ENCODE assay signal across 17 cellular contexts in genomic region chrX:63656871-63657580, GRCh38.
DNase-seq lines count a peak whose midpoint lies in the region; ATAC-seq, FAIRE-seq and TF ChIP-seq lines count a peak whose summit lies in the region.
"Had no signal": no experiment of that assay in that cellular context is flagged by ENCODE, and none has a peak within 500 bp of the region (broad histone marks: within the 10 kb centered on the region; RNA-seq: fewer than 3 reads in every experiment).

No MANE protein-coding gene starts in this region.

- 52 to 56% methylated on average over 5 of the region's 5 CpGs for WGBS in heart right ventricle, 2 donors

- H3K27ac Mint-ChIP-seq in activated CD4-positive, alpha-beta T cell treated with anti-CD3 and anti-CD28 coated beads, Interleukin-2, amount 10 ng/mL, durations not matched to agents 24 days and 14 days = no peak overlapping the region
- no peak overlapping the region for H3K27ac Mint-ChIP-seq in naive thymus-derived CD8-positive, alpha-beta T cell

- H3K36me3 Mint-ChIP-seq in activated CD4-positive, alpha-beta T cell treated with anti-CD3 and anti-CD28 coated beads, Interleukin-2, amount 10 ng/mL, durations not matched to agents 24 days and 14 days (ENCODE audit: low read depth) = peaks cover 18% of the 10 kb centered on the region
- peaks cover 8 to 79% (median 47%) of the 10 kb centered on the region in 3 donors for H3K36me3 Mint-ChIP-seq in naive thymus-derived CD8-positive, alpha-beta T cell

- DNase-seq in activated CD4-positive, alpha-beta T cell treated with anti-CD3 and anti-CD28 coated beads, Interleukin-2, amount 10 ng/mL, durations not matched to agents 24 days and 14 days = peak; percentile 4
- no peak for DNase-seq in activated CD4-positive, alpha-beta T cell treated with anti-CD3 and anti-CD28 coated beads, Interleukin-2, amount 50 U/mL, for 48 hours
- DNase-seq in ascending aorta (ENCODE audit: low spot score in 2 of 2) (peak in 1 of 2 donors; percentile 73), heart right ventricle (peak in 1 of 2 donors; percentile 4), urothelium cell line (ENCODE audit: low spot score) (peak; percentile 49), head of caudate nucleus (no peak)
- DNase-seq in naive thymus-derived CD8-positive, alpha-beta T cell = no peak
- DNase-seq: activated CD4-positive, alpha-beta T cell treated with anti-CD3 and anti-CD28 coated beads, Interleukin-2, amount 50 U/mL, for 4 hours; activated gamma-delta T cell; naive B cell; NCI-H2171; right lobe of liver had no signal

- H3K4me1 ChIP-seq in ascending aorta (peaks cover 4 to 6% of the 10 kb centered on the region in 2 donors), heart right ventricle (peaks cover 0 to 28% (median 12%) of the 10 kb centered on the region in 9 donors)
- H3K4me1 ChIP-seq: right lobe of liver, suprapubic skin had no signal

- H3K9me3 ChIP-seq in ascending aorta = no peaks in the 10 kb centered on the region
- H3K9me3 ChIP-seq in heart right ventricle = no peaks in the 10 kb centered on the region
- H3K9me3 ChIP-seq: esophagus muscularis mucosa, right lobe of liver, suprapubic skin had no signal

- POLR2A ChIA-PET in naive thymus-derived CD8-positive, alpha-beta T cell (lab: Charles Lee) = no interaction called here

- H3K27ac ChIP-seq in ascending aorta (peak overlapping the region; percentile 76 to 77), heart right ventricle (peak overlapping the region in 7 of 10 donors; percentile 44 to 76 (median 66))
- H3K27ac ChIP-seq: 22Rv1, right lobe of liver, suprapubic skin had no signal

- H3K9me3 Mint-ChIP-seq in activated CD4-positive, alpha-beta T cell treated with anti-CD3 and anti-CD28 coated beads, Interleukin-2, amount 10 ng/mL, durations not matched to agents 24 days and 14 days = peaks cover 4% of the 10 kb centered on the region
- H3K9me3 Mint-ChIP-seq in naive thymus-derived CD8-positive, alpha-beta T cell = no peaks in the 10 kb centered on the region

- no peak overlapping the region for H3K4me3 Mint-ChIP-seq in activated CD4-positive, alpha-beta T cell treated with anti-CD3 and anti-CD28 coated beads, Interleukin-2, amount 10 ng/mL, durations not matched to agents 24 days and 14 days
- no peak overlapping the region for H3K4me3 Mint-ChIP-seq in naive thymus-derived CD8-positive, alpha-beta T cell
- H3K4me3 Mint-ChIP-seq: naive B cell had no signal

- TF ChIP-seq CTCF in ascending aorta (IDR thresholded peaks at IDR 0.05) (no peak), heart right ventricle (IDR thresholded peaks at IDR 0.05) (no peak)

- H3K27me3 ChIP-seq in ascending aorta (no peaks in the 10 kb centered on the region), heart right ventricle (peaks cover 0 to 6% (median 0%) of the 10 kb centered on the region in 7 donors)
- H3K27me3 ChIP-seq: esophagus muscularis mucosa, right lobe of liver, suprapubic skin had no signal

- intact Hi-C loops in activated CD4-positive, alpha-beta T cell treated with anti-CD3 and anti-CD28 coated beads, Interleukin-2, amount 10 ng/mL, durations not matched to agents 24 days and 14 days (cut with micrococcal nuclease) = no loop called here
- intact Hi-C loops in ascending aorta (cut with DNase I) = loop anchor here (5.0 to 10.0 kb wide), 2 partner anchors 95 to 258 kb away; a partner anchor contains a TSS
- intact Hi-C loops in heart right ventricle (cut with DNase I) = loop anchor here in 1 of 10 donors (5.0 kb wide), 1 partner anchor 690 kb away; no protein-coding TSS in a partner anchor
- intact Hi-C loops in head of caudate nucleus (cut with DNase I) = no loop called here

- H3K4me3 ChIP-seq in ascending aorta (no peak overlapping the region), heart right ventricle (no peak overlapping the region)
- H3K4me3 ChIP-seq: esophagus muscularis mucosa, right lobe of liver, suprapubic skin had no signal

- H3K4me1 Mint-ChIP-seq in activated CD4-positive, alpha-beta T cell treated with anti-CD3 and anti-CD28 coated beads, Interleukin-2, amount 10 ng/mL, durations not matched to agents 24 days and 14 days = no peaks in the 10 kb centered on the region
- H3K4me1 Mint-ChIP-seq in naive thymus-derived CD8-positive, alpha-beta T cell = no peaks in the 10 kb centered on the region
- H3K4me1 Mint-ChIP-seq: naive B cell had no signal

- no peaks in the 10 kb centered on the region for H3K27me3 Mint-ChIP-seq in activated CD4-positive, alpha-beta T cell treated with anti-CD3 and anti-CD28 coated beads, Interleukin-2, amount 10 ng/mL, durations not matched to agents 24 days and 14 days
- H3K27me3 Mint-ChIP-seq in naive thymus-derived CD8-positive, alpha-beta T cell = no peaks in the 10 kb centered on the region
- H3K27me3 Mint-ChIP-seq: naive B cell had no signal

- peaks cover 5 to 13% of the 10 kb centered on the region in 2 donors for H3K36me3 ChIP-seq in ascending aorta
- peaks cover 0 to 37% (median 0%) of the 10 kb centered on the region in 9 donors for H3K36me3 ChIP-seq in heart right ventricle
- H3K36me3 ChIP-seq: right lobe of liver had no signal

- FAIRE-seq in urothelium cell line (lab: Jason Lieb, UNC) = no peak
- FAIRE-seq: islet of Langerhans had no signal

- ATAC-seq in heart right ventricle (peak in 4 of 8 donors; percentile 53 to 69 (median 59)), HG03439 (IDR thresholded peaks at IDR 0.05; ENCODE audit: unreplicated experiment) (no peak)
- ATAC-seq in naive thymus-derived CD8-positive, alpha-beta T cell = no peak
- ATAC-seq: right lobe of liver had no signal

Comparison
In these comparisons a context has a peak if more than half of its experiments do, and no peak if none do; other contexts are left out.
1. DNase-seq: peak in activated CD4-positive, alpha-beta T cell treated with anti-CD3 and anti-CD28 coated beads, Interleukin-2, amount 10 ng/mL, durations not matched to agents 24 days and 14 days (single experiment) and urothelium cell line (single experiment); none in activated CD4-positive, alpha-beta T cell treated with anti-CD3 and anti-CD28 coated beads, Interleukin-2, amount 50 U/mL, for 48 hours (0 of 2), head of caudate nucleus (0 of 42) and naive thymus-derived CD8-positive, alpha-beta T cell (0 of 10).